10 cellular contexts compared by ENCODE assay signal in the genomic region with DNA sequence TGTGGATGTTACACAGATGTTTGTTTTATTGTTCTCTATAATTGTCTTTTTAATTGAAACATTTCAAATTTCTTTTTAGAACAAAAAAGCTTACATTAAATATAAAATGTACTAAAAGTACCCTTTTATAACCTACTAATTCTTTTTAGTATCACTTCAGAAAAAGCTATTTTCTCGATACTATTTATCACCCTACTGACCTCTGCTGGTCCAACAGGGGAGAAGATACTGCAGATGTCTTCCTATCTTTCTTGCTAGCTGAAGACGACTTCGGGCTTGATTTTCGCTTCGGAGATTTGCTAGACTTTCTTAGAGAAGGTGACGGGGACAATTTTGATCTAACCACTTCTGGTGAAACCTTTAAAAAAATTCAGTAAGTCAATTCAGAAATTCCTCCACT. TPM values are rescaled to one million over a fixed set of nuclear protein-coding genes. Genes with fewer than 3 reads are reported as not detected.
DNase-seq lines count a peak whose midpoint lies in the region; TF ChIP-seq lines count a peak whose summit lies in the region.
"Had no signal": no experiment of that assay in that cellular context is flagged by ENCODE, and none has a peak within 500 bp of the region (broad histone marks: within the 10 kb centered on the region; RNA-seq: fewer than 3 reads in every experiment).

No MANE protein-coding gene starts in this region.

- peak; percentile 54 for TF ChIP-seq CTCF in BE2C (IDR thresholded peaks at IDR 0.05; ENCODE audit: low read depth, low read length)
- TF ChIP-seq CTCF in astrocyte of the spinal cord (IDR thresholded peaks at IDR 0.05; ENCODE audit: low read depth, low read length) = peak; percentile 42

- H3K4me1 ChIP-seq in BE2C = no peaks in the 10 kb centered on the region

- in situ Hi-C loops in astrocyte of the spinal cord (cut with HindIII; ENCODE audit: low sequenced_read_pairs) = no loop called here

- DNase-seq in BE2C (no peak), HT-29 (ENCODE audit: low spot score) (peak; percentile 3), astrocyte of the spinal cord (ENCODE audit: low read depth, low spot score) (peak; percentile 4), kidney glomerular epithelial cell (lab: John Stamatoyannopoulos, UW) (peak; percentile 14), HK-2 (ENCODE audit: unreplicated experiment) (no peak), SW 1271 (lab: John Stamatoyannopoulos, UW) (no peak), HuH-7.5 (ENCODE audit: low spot score) (no peak), NOMO-1 treated with DMSO at 0.1 percent for 48 hours (lab: John Stamatoyannopoulos, UW; ENCODE audit: unreplicated experiment) (no peak)
- DNase-seq: activated CD4-positive, alpha-beta T cell treated with anti-CD3 and anti-CD28 coated beads for 1 hour; amniotic stem cell had no signal

- H3K4me3 ChIP-seq in BE2C (ENCODE audit: low read depth, low read length) (no peak overlapping the region), astrocyte of the spinal cord (ENCODE audit: low read depth, low read length) (no peak overlapping the region)

- H3K36me3 ChIP-seq in BE2C = peaks cover 29% of the 10 kb centered on the region

- H3K9me3 ChIP-seq in BE2C = no peaks in the 10 kb centered on the region

- no peaks in the 10 kb centered on the region for H3K27me3 ChIP-seq in BE2C

RNA-seq across cellular contexts. Expression of a gene that starts 42.4 kb away (rescaled TPM):
- 32.1 TPM for polyA plus RNA-seq in BE2C (2012; ENCODE audit: insufficient read depth, insufficient read length, low read depth)
- 14.3 and 14.8 TPM in 2 replicates for total RNA-seq in HT-29 (2014; rRNA removed; shearing (Covaris generic))

Comparison
In these comparisons a context has a peak if more than half of its experiments do, and no peak if none do; other contexts are left out.
1. DNase-seq: peak in HT-29 (single experiment), astrocyte of the spinal cord (single experiment) and kidney glomerular epithelial cell (single experiment); none in BE2C (single experiment), HK-2 (single experiment), SW 1271 (0 of 2), HuH-7.5 (single experiment) and NOMO-1 treated with DMSO at 0.1 percent for 48 hours (single experiment).